8 cellular contexts compared by ENCODE assay signal in genomic region chr2:144516981-144517824, GRCh38. TPM values are rescaled to one million over a fixed set of nuclear protein-coding genes. Genes with fewer than 3 reads are reported as not detected.
DNase-seq lines count a peak whose midpoint lies in the region; ATAC-seq, FAIRE-seq and TF ChIP-seq lines count a peak whose summit lies in the region.

No MANE protein-coding gene starts in this region.

- no peak overlapping the region for H3K27ac ChIP-seq in GM23338 (ENCODE audit: low read depth)
- peak overlapping the region; percentile 97 for H3K27ac ChIP-seq in endothelial cell of umbilical vein (ENCODE audit: insufficient read depth, low read depth, low read length)
- peak overlapping the region; percentile 94 for H3K27ac ChIP-seq in mesodermal cell (ENCODE audit: low read depth, low read length, severe bottlenecking)

- H3K36me3 ChIP-seq in GM23338 (ENCODE audit: insufficient read depth) (no peaks in the 10 kb centered on the region), endothelial cell of umbilical vein (ENCODE audit: control insufficient read depth in 2 of 2, extremely low read depth in 1 of 2, insufficient read depth in 2 of 2, low read length in 2 of 2) (no peaks in the 10 kb centered on the region), mesodermal cell (ENCODE audit: control insufficient read depth, insufficient read depth, low read length) (peaks cover 34% of the 10 kb centered on the region)

- no peaks in the 10 kb centered on the region for H3K9me3 ChIP-seq in endothelial cell of umbilical vein (replicated peaks; ENCODE audit: control insufficient read depth, insufficient read depth, low read length)
- H3K9me3 ChIP-seq in mesodermal cell (ENCODE audit: control insufficient read depth, low read length) = no peaks in the 10 kb centered on the region

- H3K4me2 ChIP-seq in GM23338 (peak overlapping the region; percentile 96), endothelial cell of umbilical vein (ENCODE audit: insufficient read depth, low read length) (peak overlapping the region; percentile 99)

- peaks cover 15% of the 10 kb centered on the region; the same call in 1 of the 2 replicates for H3F3A ChIP-seq in GM23338 (replicated peaks; ENCODE audit: low read depth)

- WGBS in mesodermal cell (ENCODE audit: insufficient coverage in 2 of 2), 2 experiments = 0 to 1% methylated on average over 37 to 45 of the region's 83 CpGs

- H3K4me3 Mint-ChIP-seq in GM23338 = no peak overlapping the region; the same call in 2 of the 3 replicates
- H3K4me3 Mint-ChIP-seq in activated CD4-positive, alpha-beta T cell treated with anti-CD3 and anti-CD28 coated beads, Interleukin-2, amount 10 ng/mL, durations not matched to agents 24 days and 14 days = no peak overlapping the region

- H3K9me3 Mint-ChIP-seq in GM23338 = no peaks in the 10 kb centered on the region; the same call in 2 of the 3 replicates
- H3K9me3 Mint-ChIP-seq in activated CD4-positive, alpha-beta T cell treated with anti-CD3 and anti-CD28 coated beads, Interleukin-2, amount 10 ng/mL, durations not matched to agents 24 days and 14 days = no peaks in the 10 kb centered on the region

- H3K36me3 Mint-ChIP-seq in GM23338 (ENCODE audit: low read depth) = no peaks in the 10 kb centered on the region; the same call in 2 of the 3 replicates
- peaks cover 4% of the 10 kb centered on the region for H3K36me3 Mint-ChIP-seq in activated CD4-positive, alpha-beta T cell treated with anti-CD3 and anti-CD28 coated beads, Interleukin-2, amount 10 ng/mL, durations not matched to agents 24 days and 14 days (ENCODE audit: low read depth)

- TF ChIP-seq CTCF in GM12865 (IDR thresholded peaks at IDR 0.05; ENCODE audit: insufficient read depth, low read depth, low read length, missing control alignments) (no peak), GM23338 (conservative IDR thresholded peaks at IDR 0.05; ENCODE audit: low read depth in 2 of 2) (no peak), endothelial cell of umbilical vein (IDR thresholded peaks at IDR 0.05; ENCODE audit: extremely low read depth in 1 of 2, insufficient read depth in 1 of 2, low read depth in 1 of 2, low read length in 2 of 2) (no peak)

- peak overlapping the region; percentile 99 for H3K9ac ChIP-seq in endothelial cell of umbilical vein (replicated peaks; ENCODE audit: extremely low read depth, insufficient read depth, low read length)

- H2AFZ ChIP-seq in GM23338 = peak overlapping the region; percentile 92; the same call in 1 of the 2 replicates
- H2AFZ ChIP-seq in endothelial cell of umbilical vein (ENCODE audit: low read depth, low read length) = peak overlapping the region; percentile 65

- H3K4me1 Mint-ChIP-seq in GM23338 = peaks cover 48% of the 10 kb centered on the region
- H3K4me1 Mint-ChIP-seq in activated CD4-positive, alpha-beta T cell treated with anti-CD3 and anti-CD28 coated beads, Interleukin-2, amount 10 ng/mL, durations not matched to agents 24 days and 14 days = peaks cover 17% of the 10 kb centered on the region

- no TSS peak for BruUV-seq in endothelial cell of umbilical vein (replicated peaks; lab: Mats Ljungman, UMichigan)

- CTCF ChIA-PET in endothelial cell of umbilical vein (lab: Charles Lee) = interaction anchor here (1.0 kb wide), 1 partner anchor 622 kb away, joined by 4 read pairs; no protein-coding TSS in a partner anchor

- H4K20me1 ChIP-seq in GM23338 (replicated peaks; ENCODE audit: insufficient read depth) (peaks cover 31% of the 10 kb centered on the region), endothelial cell of umbilical vein (replicated peaks; ENCODE audit: control insufficient read depth, extremely low read depth, insufficient read depth, low read length) (no peaks in the 10 kb centered on the region)

- FAIRE-seq in endothelial cell of umbilical vein (lab: Jason Lieb, UNC) = peak; percentile 72

- intact Hi-C loops in activated CD4-positive, alpha-beta T cell treated with anti-CD3 and anti-CD28 coated beads, Interleukin-2, amount 10 ng/mL, durations not matched to agents 24 days and 14 days (cut with micrococcal nuclease) = loop anchor here (1.0 to 10.0 kb wide), 9 partner anchors 12 to 1382 kb away; no protein-coding TSS in a partner anchor
- intact Hi-C loops in endothelial cell of umbilical vein (cut with micrococcal nuclease) = loop anchor here (1.0 to 10.0 kb wide), 12 partner anchors 65 to 1798 kb away; a partner anchor contains a TSS

- peaks cover 99% of the 10 kb centered on the region for H3K27me3 ChIP-seq in GM23338 (ENCODE audit: insufficient read depth)
- no peaks in the 10 kb centered on the region for H3K27me3 ChIP-seq in endothelial cell of umbilical vein (ENCODE audit: control insufficient read depth in 2 of 2, insufficient read depth in 2 of 2, low read length in 2 of 2)

- peak; percentile 16 for ATAC-seq in GM23338

- H3K79me2 ChIP-seq in GM23338 (replicated peaks; ENCODE audit: insufficient read depth) (no peaks in the 10 kb centered on the region), endothelial cell of umbilical vein (ENCODE audit: control insufficient read depth, insufficient read depth, low read length) (peaks cover 70% of the 10 kb centered on the region)

- peak; percentile 60 for TF ChIP-seq POLR2A in endothelial cell of umbilical vein (IDR thresholded peaks at IDR 0.05; ENCODE audit: low read depth, low read length)

- H3K9me2 ChIP-seq in GM23338 (ENCODE audit: insufficient read depth) = no peaks in the 10 kb centered on the region

- H3K27me3 Mint-ChIP-seq in GM23338 (ENCODE audit: insufficient read depth, low read depth, poor library complexity) = peaks cover 47% of the 10 kb centered on the region
- H3K27me3 Mint-ChIP-seq in activated CD4-positive, alpha-beta T cell treated with anti-CD3 and anti-CD28 coated beads, Interleukin-2, amount 10 ng/mL, durations not matched to agents 24 days and 14 days = peaks cover 49% of the 10 kb centered on the region

- DNase-seq in GM12865 (ENCODE audit: low read depth) (peak; percentile 66), GM23338 (ENCODE audit: low spot score) (peak; percentile 66), LHCN-M2 (ENCODE audit: low read depth) (peak; percentile 95), endothelial cell of umbilical vein (ENCODE audit: low read depth, low spot score) (peak; percentile 83), stromal cell of bone marrow (ENCODE audit: low read depth) (peak; percentile 88), KG1 (lab: John Stamatoyannopoulos, UW) (no peak)
- peak; percentile 85 for DNase-seq in activated CD4-positive, alpha-beta T cell treated with anti-CD3 and anti-CD28 coated beads, Interleukin-2, amount 10 ng/mL, durations not matched to agents 24 days and 14 days

- H3K4me1 ChIP-seq in GM23338 (ENCODE audit: insufficient read depth) (peaks cover 72% of the 10 kb centered on the region), endothelial cell of umbilical vein (ENCODE audit: control insufficient read depth, extremely low read depth, insufficient read depth, low read length) (peaks cover 57% of the 10 kb centered on the region), mesodermal cell (ENCODE audit: control insufficient read depth, insufficient read depth, low read length, poor library complexity, severe bottlenecking) (peaks cover 31% of the 10 kb centered on the region)

- POLR2A ChIA-PET in endothelial cell of umbilical vein (lab: Charles Lee) = no interaction called here

- H3K27ac Mint-ChIP-seq in GM23338 = no peak overlapping the region
- no peak overlapping the region for H3K27ac Mint-ChIP-seq in activated CD4-positive, alpha-beta T cell treated with anti-CD3 and anti-CD28 coated beads, Interleukin-2, amount 10 ng/mL, durations not matched to agents 24 days and 14 days

- H3K4me3 ChIP-seq in GM12865 (ENCODE audit: low read depth, low read length) = peak overlapping the region; percentile 76
- peak overlapping the region; percentile 75 for H3K4me3 ChIP-seq in GM23338
- H3K4me3 ChIP-seq in endothelial cell of umbilical vein (replicated peaks in 1 of 3; ENCODE audit: insufficient read depth in 1 of 3, low read depth in 1 of 3, low read length in 3 of 3) = peak overlapping the region; percentile 89 to 94 (median 90)
- peak overlapping the region; percentile 70 for H3K4me3 ChIP-seq in mesodermal cell (ENCODE audit: extremely low read depth, insufficient read depth, low read length, poor library complexity, severe bottlenecking)

- no peaks in the 10 kb centered on the region for H3K9me1 ChIP-seq in endothelial cell of umbilical vein (replicated peaks; ENCODE audit: control insufficient read depth, extremely low read depth, insufficient read depth, low read length)

- dilution Hi-C loops in endothelial cell of umbilical vein (cut with MboI; ENCODE audit: extremely low pct_ligation_motif_present, low sequenced_read_pairs) = loop anchor here (25.0 kb wide), 1 partner anchor 155 kb away; no protein-coding TSS in a partner anchor

TF ChIP-seq in GM23338, 12 proteins besides CTCF, POLR2A, EP300 and RAD21 (continues in another document):
- peak; percentile 76 for TF ChIP-seq EZH2 (IDR thresholded peaks at IDR 0.05; ENCODE audit: low read depth, unreplicated experiment)

TF ChIP-seq in endothelial cell of umbilical vein, 7 proteins besides CTCF, POLR2A, EP300 and RAD21:
- TF ChIP-seq MYC (IDR thresholded peaks at IDR 0.05; ENCODE audit: low read depth, low read length) (no peak), FOS (IDR thresholded peaks at IDR 0.05; ENCODE audit: borderline replicate concordance, insufficient read depth, low read length) (peak; percentile 65), POLR2AphosphoS5 (IDR thresholded peaks at IDR 0.05; ENCODE audit: insufficient read depth, low read depth, low read length) (peak; percentile 24), JUN (IDR thresholded peaks at IDR 0.05; ENCODE audit: borderline replicate concordance, insufficient read depth, insufficient read length, low read depth) (peak; percentile 79)

RNA-seq across cellular contexts. Expression of gene ZEB2, which starts 2.7 kb away (rescaled TPM):
- total RNA-seq in GM23338 (2014; rRNA removed; shearing (Covaris generic)) = 0.08 TPM in 1 of 2 replicates, not detected in the other
- polyA plus RNA-seq in GM23338 (2016; fragmentation: Nextera tagmentation; extraction: Ambion mirVana) (0.07 and 0.45 TPM in 2 replicates), endothelial cell of umbilical vein (14.3 and 17.9 TPM in 2 replicates)
- total RNA-seq in LHCN-M2 (2014; rRNA removed) (52.9 and 56.7 TPM in 2 replicates), endothelial cell of umbilical vein (44.5 and 49.6 TPM in 2 replicates)
- 27.1 TPM for polyA plus RNA-seq in LHCN-M2 (2012)
- total RNA-seq in activated CD4-positive, alpha-beta T cell treated with anti-CD3 and anti-CD28 coated beads, Interleukin-2, amount 10 ng/mL, durations not matched to agents 24 days and 14 days = 15.2 and 15.8 TPM in 2 replicates
- polyA plus RNA-seq in endothelial cell of umbilical vein (2011; cell fraction: cytosol; rRNA removed) = 18.9 and 19.3 TPM in 2 replicates
- polyA plus RNA-seq in endothelial cell of umbilical vein (2011; cell fraction: nucleus; rRNA removed) = 55.3 and 66.1 TPM in 2 replicates
- 23.0 and 23.7 TPM in 2 replicates for polyA plus RNA-seq in endothelial cell of umbilical vein (2012)
- 88.6 and 114 TPM in 2 replicates for polyA minus RNA-seq in endothelial cell of umbilical vein
- polyA minus RNA-seq in endothelial cell of umbilical vein (2011; cell fraction: cytosol; rRNA and poly(A)+ RNA removed) = 3.0 TPM
- 218 and 259 TPM in 2 replicates for polyA minus RNA-seq in endothelial cell of umbilical vein (2011; cell fraction: nucleus; rRNA and poly(A)+ RNA removed)
- 70.9 TPM for polyA plus RNA-seq in mesodermal cell (2013, experiment 1 of 2)
- polyA plus RNA-seq in mesodermal cell (2013, experiment 2 of 2) = 70.0 TPM

Comparison
In these comparisons a context has a peak if more than half of its experiments do, and no peak if none do; other contexts are left out.
1. RNA of gene ZEB2, which starts 2.7 kb away (total RNA-seq): 52.9 to 56.7 TPM in LHCN-M2, 44.5 to 49.6 TPM in endothelial cell of umbilical vein and 15.2 to 15.8 TPM in activated CD4-positive, alpha-beta T cell treated with anti-CD3 and anti-CD28 coated beads, Interleukin-2, amount 10 ng/mL, durations not matched to agents 24 days and 14 days; 0.08 TPM in GM23338; every median in the first group is over 10 times any median in the second.
2. Peak in every context shown above with its lines, with median percentiles within 50 percentile points of each other: H3K4me3 ChIP-seq.